9 cellular contexts compared by ENCODE assay signal in the genomic region with DNA sequence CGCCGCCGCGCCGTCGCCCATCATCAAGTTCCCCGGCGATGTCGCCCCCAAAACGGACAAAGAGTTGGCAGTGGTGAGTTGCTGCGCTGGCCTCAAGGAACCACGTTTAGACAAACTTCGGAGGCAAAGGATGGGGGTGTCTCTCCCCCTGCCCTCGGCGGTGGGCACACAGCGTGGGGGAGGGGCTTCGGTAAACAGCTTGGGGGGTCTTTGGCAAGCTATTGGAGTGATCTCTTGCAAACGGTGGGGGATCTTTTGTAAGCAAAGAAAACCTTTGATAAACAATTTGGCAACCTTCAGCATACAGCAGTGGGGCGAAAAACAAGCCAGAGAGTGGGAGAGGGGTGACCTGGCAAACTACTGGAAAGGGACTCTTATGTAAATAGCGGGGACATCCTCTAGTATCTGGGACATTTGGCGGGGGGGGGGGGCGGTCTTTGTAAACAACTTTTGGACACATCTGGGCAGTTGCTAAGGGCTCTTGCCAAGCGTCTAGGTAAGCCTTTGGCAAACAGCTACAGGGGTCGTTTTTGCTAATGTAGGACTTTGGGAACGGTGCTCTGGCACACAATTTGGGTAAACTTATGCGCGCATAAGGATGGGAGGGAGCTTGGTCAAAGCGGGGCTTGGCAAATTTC.
DNase-seq lines count a peak whose midpoint lies in the region; ATAC-seq and TF ChIP-seq lines count a peak whose summit lies in the region.
"Had no signal": no experiment of that assay in that cellular context is flagged by ENCODE, and none has a peak within 500 bp of the region (broad histone marks: within the 10 kb centered on the region; RNA-seq: fewer than 3 reads in every experiment).

No MANE protein-coding gene starts in this region.

- no peak overlapping the region for H3K27ac ChIP-seq in HL-60 (replicated peaks)
- peak overlapping the region in 20 of 21 experiments; percentile 54 to 92 (median 84) for H3K27ac ChIP-seq in skin epidermis

- in situ Hi-C loops in astrocyte of the cerebellum (cut with HindIII; ENCODE audit: low sequenced_read_pairs), result no loop called here

- H3K4me3 ChIP-seq in HL-60 (replicated peaks; ENCODE audit: insufficient read depth, low read length) (peak overlapping the region; percentile 51), astrocyte of the cerebellum (ENCODE audit: low read depth, low read length) (peak overlapping the region; percentile 92), skin epidermis (peak overlapping the region; percentile 37 to 53 (median 45))

- TF ChIP-seq CTCF in HL-60 (IDR thresholded peaks at IDR 0.05; ENCODE audit: insufficient read depth, low read length), result no peak
- no peak for TF ChIP-seq CTCF in astrocyte of the cerebellum (IDR thresholded peaks at IDR 0.05; ENCODE audit: low read depth, low read length, missing control alignments)

- no peak for ATAC-seq in HG02759 (IDR thresholded peaks at IDR 0.05; ENCODE audit: unreplicated experiment)
- ATAC-seq in HG03095 (IDR thresholded peaks at IDR 0.05; ENCODE audit: unreplicated experiment), result no peak
- ATAC-seq in GM18861 (IDR thresholded peaks at IDR 0.05; ENCODE audit: unreplicated experiment), result no peak
- ATAC-seq: esophagus mucosa had no signal

- DNase-seq in HL-60 (ENCODE audit: low read depth in 1 of 2, low spot score in 1 of 2) (no peak), astrocyte of the cerebellum (ENCODE audit: low read depth) (no peak), iPS-NIHi11 (ENCODE audit: low spot score) (peak; percentile 50), midbrain (lab: John Stamatoyannopoulos, UW) (no peak)

- peaks cover 3% of the 10 kb centered on the region for H3K27me3 ChIP-seq in HL-60 (ENCODE audit: insufficient read depth, poor library complexity, severe bottlenecking)
